ENCODE assay signal across 15 cellular contexts in genomic region chr10:91711885-91712284, GRCh38.
DNase-seq lines count a peak whose midpoint lies in the region; ATAC-seq and TF ChIP-seq lines count a peak whose summit lies in the region.
"Had no signal": no experiment of that assay in that cellular context is flagged by ENCODE, and none has a peak within 500 bp of the region (broad histone marks: within the 10 kb centered on the region; RNA-seq: fewer than 3 reads in every experiment).

No MANE protein-coding gene starts in this region.

- H3K4me3 ChIP-seq in endodermal cell (ENCODE audit: low read length) = no peak overlapping the region
- H3K4me3 ChIP-seq: MG63 had no signal

- H3K4me1 Mint-ChIP-seq in endodermal cell = peaks cover 26% of the 10 kb centered on the region
- H3K4me1 Mint-ChIP-seq in activated CD4-positive, alpha-beta memory T cell treated with anti-CD3 and anti-CD28 coated beads for 36 hours (ENCODE audit: low read depth) = no peaks in the 10 kb centered on the region

- DNase-seq in GM13977 (ENCODE audit: low spot score) = peak; percentile 20
- DNase-seq in endodermal cell = no peak
- no peak for DNase-seq in DMS153 treated with DMSO at 0.1 percent for 48 hours (lab: John Stamatoyannopoulos, UW; ENCODE audit: unreplicated experiment)
- no peak for DNase-seq in stimulated activated CD4-positive, alpha-beta T cell treated with anti-CD3 and anti-CD28 coated beads, Interleukin-2, amount 100 ng/mL, for 48 hours
- no peak for DNase-seq in activated CD4-positive, alpha-beta memory T cell treated with anti-CD3 and anti-CD28 coated beads for 36 hours
- DNase-seq in NCI-H1105 treated with DMSO at 0.1 percent for 48 hours (lab: John Stamatoyannopoulos, UW) = no peak
- DNase-seq: activated T-cell treated with anti-CD3 and anti-CD28 coated beads, Interleukin-2, amount 50 U/mL, for 1 hour; erythroblast; GDM1; MG63; nucleus accumbens had no signal

- in situ Hi-C loops in GM13977 (cut with MboI; ENCODE audit: low pct_unique_long_range_greater_than_20kb, low sequenced_read_pairs, unreplicated experiment) = no loop called here

- no peaks in the 10 kb centered on the region for H3K36me3 ChIP-seq in endodermal cell (ENCODE audit: control insufficient read depth, insufficient read depth, low read length)
- H3K36me3 ChIP-seq: breast epithelium, MG63 had no signal

- no peaks in the 10 kb centered on the region for H3K9me3 ChIP-seq in endodermal cell (ENCODE audit: control insufficient read depth, low read length)
- H3K9me3 ChIP-seq: MG63 had no signal

- no peak overlapping the region for H3K27ac ChIP-seq in endodermal cell (ENCODE audit: low read depth, low read length)

- POLR2A ChIA-PET in activated CD4-positive, alpha-beta memory T cell treated with anti-CD3 and anti-CD28 coated beads for 36 hours (lab: Charles Lee) = no interaction called here

- no peak overlapping the region for H3K4me3 Mint-ChIP-seq in endodermal cell
- no peak overlapping the region for H3K4me3 Mint-ChIP-seq in activated CD4-positive, alpha-beta memory T cell treated with anti-CD3 and anti-CD28 coated beads for 36 hours
- H3K4me3 Mint-ChIP-seq: type B pancreatic cell had no signal

- peaks cover 12% of the 10 kb centered on the region for H3K4me1 ChIP-seq in endodermal cell (ENCODE audit: control insufficient read depth, insufficient read depth, low read length)
- H3K4me1 ChIP-seq: breast epithelium had no signal

- intact Hi-C loops in activated CD4-positive, alpha-beta memory T cell treated with anti-CD3 and anti-CD28 coated beads for 36 hours (cut with micrococcal nuclease) = no loop called here

- H3K27ac Mint-ChIP-seq in endodermal cell = peak overlapping the region; percentile 79
- H3K27ac Mint-ChIP-seq in activated CD4-positive, alpha-beta memory T cell treated with anti-CD3 and anti-CD28 coated beads for 36 hours = no peak overlapping the region
- H3K27ac Mint-ChIP-seq: type B pancreatic cell had no signal

- ATAC-seq in GM21390 (IDR thresholded peaks at IDR 0.05; ENCODE audit: unreplicated experiment) (peak; percentile 82), HG03095 (IDR thresholded peaks at IDR 0.05; ENCODE audit: unreplicated experiment) (peak; percentile 48)

- CTCF ChIA-PET in activated CD4-positive, alpha-beta memory T cell treated with anti-CD3 and anti-CD28 coated beads for 36 hours (lab: Charles Lee) = no interaction called here

- peaks cover 4% of the 10 kb centered on the region for H3K27me3 Mint-ChIP-seq in endodermal cell (ENCODE audit: insufficient read depth)
- peaks cover 19% of the 10 kb centered on the region for H3K27me3 Mint-ChIP-seq in activated CD4-positive, alpha-beta memory T cell treated with anti-CD3 and anti-CD28 coated beads for 36 hours
- H3K27me3 Mint-ChIP-seq: type B pancreatic cell had no signal

- H3K9me3 Mint-ChIP-seq in endodermal cell = peaks cover 3% of the 10 kb centered on the region
- no peaks in the 10 kb centered on the region for H3K9me3 Mint-ChIP-seq in activated CD4-positive, alpha-beta memory T cell treated with anti-CD3 and anti-CD28 coated beads for 36 hours
- H3K9me3 Mint-ChIP-seq: type B pancreatic cell had no signal

- H3K9ac ChIP-seq in endodermal cell (ENCODE audit: extremely low read depth, low read length, poor library complexity, severe bottlenecking) = no peak overlapping the region

- H3K27me3 ChIP-seq in endodermal cell (ENCODE audit: control insufficient read depth, insufficient read depth, low read length, poor library complexity, severe bottlenecking) = no peaks in the 10 kb centered on the region
- H3K27me3 ChIP-seq: breast epithelium, MG63 had no signal

- TF ChIP-seq CTCF in GM13977 (IDR thresholded peaks at IDR 0.05; ENCODE audit: extremely low read depth, insufficient read depth, missing control alignments) (no peak), endodermal cell (conservative IDR thresholded peaks at IDR 0.05) (no peak)

- no peaks in the 10 kb centered on the region for H3K36me3 Mint-ChIP-seq in endodermal cell (ENCODE audit: low read depth)
- H3K36me3 Mint-ChIP-seq in activated CD4-positive, alpha-beta memory T cell treated with anti-CD3 and anti-CD28 coated beads for 36 hours = peaks cover 2% of the 10 kb centered on the region
- H3K36me3 Mint-ChIP-seq: type B pancreatic cell had no signal
